Comparison of ENCODE assay signal across 8 cellular contexts in the genomic region with DNA sequence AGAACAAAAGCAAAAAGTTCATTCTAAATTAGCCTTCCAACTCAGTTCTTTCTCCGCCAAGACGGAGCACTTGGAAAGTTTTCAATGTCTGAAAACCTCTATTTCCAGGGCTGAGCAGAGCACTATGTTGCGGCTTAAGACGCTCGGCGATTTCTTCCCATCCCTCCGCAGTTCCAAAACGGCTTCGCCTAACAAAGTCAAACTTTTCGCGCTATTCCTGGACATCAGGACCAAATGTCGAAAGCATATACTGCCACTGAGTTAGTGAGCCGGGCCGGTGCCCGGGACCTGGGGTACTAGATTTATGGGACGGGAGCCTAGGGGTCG. TPM values are rescaled to one million over a fixed set of nuclear protein-coding genes. Genes with fewer than 3 reads are reported as not detected.
DNase-seq lines count a peak whose midpoint lies in the region; TF ChIP-seq lines count a peak whose summit lies in the region.

No MANE protein-coding gene starts in this region.

- H3K4me2 ChIP-seq in mesendoderm (ENCODE audit: low read length), result peak overlapping the region; percentile 7

- peaks cover 14% of the 10 kb centered on the region for H3K4me1 ChIP-seq in mesendoderm (ENCODE audit: control insufficient read depth, low read depth, low read length)

- no peaks in the 10 kb centered on the region for H3K27me3 Mint-ChIP-seq in dendritic cell treated with granulocyte-macrophage colony-stimulating factor and Interleukin-4, amounts not matched to agents 40 ng/mL and 50 ng/mL, for 4 days
- no peaks in the 10 kb centered on the region for H3K27me3 Mint-ChIP-seq in type B pancreatic cell

- intact Hi-C loops in dendritic cell treated with granulocyte-macrophage colony-stimulating factor and Interleukin-4, amounts not matched to agents 40 ng/mL and 50 ng/mL, for 4 days (cut with micrococcal nuclease), result loop anchor here (2.0 to 5.0 kb wide), 2 partner anchors 40 to 47 kb away; no protein-coding TSS in a partner anchor

- H3K79me2 ChIP-seq in mesendoderm (ENCODE audit: control insufficient read depth, insufficient read depth, low read length), result peaks cover 12% of the 10 kb centered on the region

- H4K5ac ChIP-seq in mesendoderm (ENCODE audit: low read length), result peak overlapping the region; percentile 98

- H3K4ac ChIP-seq in mesendoderm (ENCODE audit: low read depth, low read length), result peak overlapping the region; percentile 75

- peak overlapping the region; percentile 95 for H3K9ac ChIP-seq in mesendoderm (ENCODE audit: low read length)

- H3K18ac ChIP-seq in mesendoderm (ENCODE audit: low read length), result peak overlapping the region; percentile 57

- peak overlapping the region; percentile 96 for H2BK5ac ChIP-seq in mesendoderm (ENCODE audit: low read length)

- H2AK5ac ChIP-seq in mesendoderm (ENCODE audit: low read length), result no peak overlapping the region

- TF ChIP-seq CTCF in type B pancreatic cell (conservative IDR thresholded peaks at IDR 0.05), result no peak

- H3K4me3 ChIP-seq in mesendoderm (ENCODE audit: low read length), result peak overlapping the region; percentile 73

- peak overlapping the region; percentile 83 for H3K4me3 Mint-ChIP-seq in dendritic cell treated with granulocyte-macrophage colony-stimulating factor and Interleukin-4, amounts not matched to agents 40 ng/mL and 50 ng/mL, for 4 days
- peak overlapping the region; percentile 95 for H3K4me3 Mint-ChIP-seq in type B pancreatic cell

- no peak overlapping the region for H2BK120ac ChIP-seq in mesendoderm (ENCODE audit: low read depth, low read length)

- H3K79me1 ChIP-seq in mesendoderm (ENCODE audit: low read length), result peaks cover 9% of the 10 kb centered on the region

- peaks cover 28% of the 10 kb centered on the region for H3K36me3 Mint-ChIP-seq in dendritic cell treated with granulocyte-macrophage colony-stimulating factor and Interleukin-4, amounts not matched to agents 40 ng/mL and 50 ng/mL, for 4 days (ENCODE audit: low read depth)
- no peaks in the 10 kb centered on the region for H3K36me3 Mint-ChIP-seq in type B pancreatic cell

- no peak overlapping the region for H2BK15ac ChIP-seq in mesendoderm (replicated peaks; ENCODE audit: low read depth)

- DNase-seq in SIG-M5 treated with dmso at 0.1 percent for 504 hours (lab: John Stamatoyannopoulos, UW; ENCODE audit: unreplicated experiment) (peak; percentile 47), SIG-M5 (lab: John Stamatoyannopoulos, UW) (no peak), NCI-H69 (lab: John Stamatoyannopoulos, UW) (peak; percentile 62), mesendoderm (no peak), type B pancreatic cell (ENCODE audit: extremely low spot score, unreplicated experiment) (no peak), NCI-H446 treated with DMSO at 0.1 percent for 48 hours (lab: John Stamatoyannopoulos, UW) (no peak), SW 1271 (lab: John Stamatoyannopoulos, UW) (no peak)

- H3K36me3 ChIP-seq in mesendoderm (ENCODE audit: control insufficient read depth, insufficient read depth, low read length), result no peaks in the 10 kb centered on the region

- H4K8ac ChIP-seq in mesendoderm (ENCODE audit: low read depth, low read length), result no peak overlapping the region

- H3K56ac ChIP-seq in mesendoderm (ENCODE audit: low read length), result peak overlapping the region; percentile 99

- WGBS in mesendoderm (ENCODE audit: extremely low coverage, insufficient coverage, low lambda C conversion rate), result no CpG with 5 or more reads among the region's 17 CpGs

- peaks cover 8% of the 10 kb centered on the region for H3K9me3 Mint-ChIP-seq in dendritic cell treated with granulocyte-macrophage colony-stimulating factor and Interleukin-4, amounts not matched to agents 40 ng/mL and 50 ng/mL, for 4 days
- H3K9me3 Mint-ChIP-seq in type B pancreatic cell, result no peaks in the 10 kb centered on the region

- no peak overlapping the region for H3K27ac ChIP-seq in mesendoderm (ENCODE audit: low read depth, low read length)

- H3K27ac Mint-ChIP-seq in dendritic cell treated with granulocyte-macrophage colony-stimulating factor and Interleukin-4, amounts not matched to agents 40 ng/mL and 50 ng/mL, for 4 days, result peak overlapping the region; percentile 98
- peak overlapping the region; percentile 92 for H3K27ac Mint-ChIP-seq in type B pancreatic cell

- H3K23ac ChIP-seq in mesendoderm (ENCODE audit: low read length), result no peak overlapping the region

- no peaks in the 10 kb centered on the region for H3K27me3 ChIP-seq in mesendoderm (ENCODE audit: insufficient read depth, low read length, poor library complexity)

- peaks cover 67% of the 10 kb centered on the region for H3K4me1 Mint-ChIP-seq in dendritic cell treated with granulocyte-macrophage colony-stimulating factor and Interleukin-4, amounts not matched to agents 40 ng/mL and 50 ng/mL, for 4 days (ENCODE audit: low read depth)
- peaks cover 11% of the 10 kb centered on the region for H3K4me1 Mint-ChIP-seq in type B pancreatic cell (ENCODE audit: unreplicated experiment)

RNA-seq across cellular contexts. Expression of a gene that starts 0.8 kb away (rescaled TPM):
- polyA plus RNA-seq in mesendoderm (2013, experiment 1 of 2), result 8.9 TPM
- polyA plus RNA-seq in mesendoderm (2013, experiment 2 of 2), result 9.0 TPM
- 2.6 and 21.5 TPM in 2 replicates for total RNA-seq in type B pancreatic cell (ENCODE audit: low replicate concordance)

Comparison
In these comparisons a context has a peak if more than half of its experiments do, and no peak if none do; other contexts are left out.
1. DNase-seq: peak in SIG-M5 treated with dmso at 0.1 percent for 504 hours (single experiment) and NCI-H69 (single experiment); none in SIG-M5 (single experiment), mesendoderm (single experiment), type B pancreatic cell (single experiment), NCI-H446 treated with DMSO at 0.1 percent for 48 hours (single experiment) and SW 1271 (0 of 2).